In the genomic region with DNA sequence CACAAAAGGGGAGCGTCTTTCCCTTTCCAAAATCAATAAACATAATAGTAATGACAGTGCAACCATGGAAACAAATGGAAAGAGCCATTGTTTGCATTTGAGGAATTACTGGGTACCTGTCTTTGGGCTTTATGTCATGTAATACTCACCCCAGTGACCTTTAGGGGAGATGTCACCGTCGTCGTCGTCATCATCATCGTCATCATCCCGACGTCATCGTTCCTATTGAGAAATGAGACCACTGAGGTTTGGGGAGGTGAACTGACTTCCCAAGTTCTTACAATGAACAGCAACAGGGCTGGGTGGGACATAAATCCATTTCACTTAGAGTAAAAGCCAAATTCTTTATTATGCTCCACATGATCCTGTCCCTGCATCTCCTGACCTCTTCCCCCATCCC, we compare ENCODE assay signal across 33 cellular contexts.
"Had no signal": no experiment of that assay in that cellular context is flagged by ENCODE, and none has a peak within 500 bp of the region (broad histone marks: within the 10 kb centered on the region; RNA-seq: fewer than 3 reads in every experiment).

No MANE protein-coding gene starts in this region.

- DNase-seq: activated effector memory CD4-positive, alpha-beta T cell treated with anti-CD3 and anti-CD28 coated beads, Interleukin-2, amount 50 U/mL, for 16 hours; activated effector memory CD4-positive, alpha-beta T cell treated with Interleukin-2 at 50 U/mL for 16 hours; activated gamma-delta T cell; activated gamma-delta T cell treated with Interleukin-2 at 50 U/mL for 16 hours; activated naive CD4-positive, alpha-beta T cell; activated naive CD4-positive, alpha-beta T cell treated with anti-CD3 and anti-CD28 coated beads for 36 hours; activated naive CD4-positive, alpha-beta T cell treated with anti-CD3 and anti-CD28 coated beads, Interleukin-2, amount 10 ng/mL, durations not matched to agents 7 days and 5 days; activated naive CD4-positive, alpha-beta T cell treated with anti-CD3 and anti-CD28 coated beads, Interleukin-2, amount 50 U/mL, for 16 hours; activated naive CD4-positive, alpha-beta T cell treated with Interleukin-2 at 50 U/mL for 16 hours; activated naive CD8-positive, alpha-beta T cell treated with anti-CD3 and anti-CD28 coated beads for 36 hours; activated naive CD8-positive, alpha-beta T cell treated with anti-CD3 and anti-CD28 coated beads, Interleukin-2, amount 10 ng/mL, durations not matched to agents 7 days and 5 days; activated naive CD8-positive, alpha-beta T cell treated with anti-CD3 and anti-CD28 coated beads, Interleukin-2, amount 50 U/mL, for 24 hours; activated T-cell treated with anti-CD3 and anti-CD28 coated beads, Interleukin-2, amount 50 U/mL, for 24 hours; activated T-cell treated with anti-CD3 and anti-CD28 coated beads, Interleukin-2, amount 50 U/mL, for 4 hours; activated T-cell treated with anti-CD3 and anti-CD28 coated beads, Interleukin-2, amount 50 U/mL, for 48 hours; activated T-cell treated with anti-CD3 and anti-CD28 coated beads, Interleukin-2, amount 50 U/mL, for 72 hours; adrenal gland; amniotic stem cell; amygdala; anterior cingulate cortex; aorta; body of pancreas; brain microvascular endothelial cell; caudate nucleus; central memory CD4-positive, alpha-beta T cell; cerebellar nuclear complex had no signal

- H3K36me3 ChIP-seq: adrenal gland, ascending aorta, brain microvascular endothelial cell, breast epithelium, cardiac muscle cell had no signal

- FAIRE-seq: astrocyte, bronchial epithelial cell had no signal

- H3K27me3 ChIP-seq: adrenal gland, ascending aorta, body of pancreas, brain microvascular endothelial cell, breast epithelium, cardiac muscle cell had no signal

- H3K4me3 ChIP-seq: adrenal gland, ascending aorta, body of pancreas, breast epithelium, cardiac muscle cell had no signal

- H3K27ac ChIP-seq: adrenal gland, ascending aorta, body of pancreas, brain microvascular endothelial cell, breast epithelium, cardiac muscle cell had no signal

- ATAC-seq: activated naive CD4-positive, alpha-beta T cell treated with anti-CD3 and anti-CD28 coated beads, Interleukin-2, amount 50 U/mL, for 72 hours; activated naive CD8-positive, alpha-beta T cell treated with anti-CD3 and anti-CD28 coated beads, Interleukin-2, amount 50 U/mL, for 24 hours; activated T-cell treated with anti-CD3 and anti-CD28 coated beads, Interleukin-2, amount 50 U/mL, for 4 hours; activated T-cell treated with anti-CD3 and anti-CD28 coated beads, Interleukin-2, amount 50 U/mL, for 72 hours; activated T-helper 17 cell treated with anti-CD3 and anti-CD28 coated beads, Interleukin-2, amount 50 U/mL, for 72 hours; body of pancreas had no signal

- H3K4me1 ChIP-seq: adrenal gland, ascending aorta, body of pancreas, breast epithelium had no signal

- H3K9me3 ChIP-seq: adrenal gland, ascending aorta, body of pancreas, breast epithelium had no signal
